Comparison of ENCODE assay signal across 10 cellular contexts in genomic region chr11:114308689-114309089, GRCh38. TPM values are rescaled to one million over a fixed set of nuclear protein-coding genes. Genes with fewer than 3 reads are reported as not detected.
DNase-seq lines count a peak whose midpoint lies in the region; ATAC-seq and TF ChIP-seq lines count a peak whose summit lies in the region.
"Had no signal": no experiment of that assay in that cellular context is flagged by ENCODE, and none has a peak within 500 bp of the region (broad histone marks: within the 10 kb centered on the region; RNA-seq: fewer than 3 reads in every experiment).

No MANE protein-coding gene starts in this region.

- peak in 2 of 3 experiments; percentile 31 to 73 for DNase-seq in NCI-H1417 (lab: John Stamatoyannopoulos, UW)
- no peak for DNase-seq in NCI-H1417 treated with DMSO at 0.1 percent for 48 hours (lab: John Stamatoyannopoulos, UW)
- no peak for DNase-seq in colonic mucosa
- peak; percentile 48 to 75 for DNase-seq in lung microvascular endothelial cell (ENCODE audit: low read depth in 2 of 2)
- DNase-seq in uterus = peak in 1 of 2 donors; percentile 27
- DNase-seq in SIG-M5 treated with dmso at 0.1 percent for 504 hours (lab: John Stamatoyannopoulos, UW; ENCODE audit: unreplicated experiment) = no peak
- DNase-seq: activated CD4-positive, alpha-beta T cell treated with anti-CD3 and anti-CD28 coated beads, Interleukin-2, amount 50 U/mL, for 1 hour; stimulated activated naive CD4-positive, alpha-beta T cell had no signal

- H3K27me3 ChIP-seq in colonic mucosa (no peaks in the 10 kb centered on the region), uterus (no peaks in the 10 kb centered on the region)

- H3K27ac ChIP-seq in colonic mucosa = peak overlapping the region; percentile 55
- H3K27ac ChIP-seq in uterus = peak overlapping the region; percentile 14 to 71

- H3K9me3 ChIP-seq in colonic mucosa = no peaks in the 10 kb centered on the region
- H3K9me3 ChIP-seq in uterus = no peaks in the 10 kb centered on the region

- ATAC-seq in HG02885 (IDR thresholded peaks at IDR 0.05; ENCODE audit: poor library complexity, unreplicated experiment) = no peak
- no peak for ATAC-seq in GM21529 (IDR thresholded peaks at IDR 0.05; ENCODE audit: unreplicated experiment)

- intact Hi-C loops in colonic mucosa (cut with DNase I) = no loop called here
- intact Hi-C loops in uterus (cut with DNase I; ENCODE audit: low total_unique reads) = no loop called here

- H3K4me3 ChIP-seq in colonic mucosa (no peak overlapping the region), uterus (no peak overlapping the region)

- H3K9ac ChIP-seq in colonic mucosa (ENCODE audit: low read depth in 2 of 2, low read length in 2 of 2) = no peak overlapping the region

- H3K36me3 ChIP-seq in colonic mucosa (no peaks in the 10 kb centered on the region), uterus (no peaks in the 10 kb centered on the region)

- no peak for TF ChIP-seq POLR2A in uterus (IDR thresholded peaks at IDR 0.05)

- H3K4me1 ChIP-seq in colonic mucosa = no peaks in the 10 kb centered on the region
- no peaks in the 10 kb centered on the region for H3K4me1 ChIP-seq in uterus

- TF ChIP-seq CTCF in colonic mucosa (IDR thresholded peaks at IDR 0.05) (no peak), uterus (IDR thresholded peaks at IDR 0.05) (no peak)

RNA-seq across cellular contexts. Expression of gene NNMT, which starts 12.5 kb away (rescaled TPM):
- total RNA-seq in colonic mucosa (10 to 100 TPM; 13.7 to 41.3 TPM), lung microvascular endothelial cell (200 and 316 TPM in 2 replicates), uterus (100 to 1,000 TPM in 2 of 4 donors, 10 to 100 TPM in 1, 1 to 10 TPM in 1; 4.6 to 362 (median 116) TPM)

Comparison
In these comparisons a context has a peak if more than half of its experiments do, and no peak if none do; other contexts are left out.
1. DNase-seq: peak in NCI-H1417 (2 of 3) and lung microvascular endothelial cell (2 of 2); none in NCI-H1417 treated with DMSO at 0.1 percent for 48 hours (single experiment), colonic mucosa (single experiment) and SIG-M5 treated with dmso at 0.1 percent for 504 hours (single experiment).